20 cellular contexts compared by ENCODE assay signal in genomic region chr9:124886866-124887492, GRCh38. TPM values are rescaled to one million over a fixed set of nuclear protein-coding genes. Genes with fewer than 3 reads are reported as not detected.
A peak's percentile ranks its signal among the peaks of the same experiment; 100 is the strongest.
DNase-seq lines count a peak whose midpoint lies in the region; ATAC-seq, FAIRE-seq and TF ChIP-seq lines count a peak whose summit lies in the region.
"Had no signal": no experiment of that assay in that cellular context is flagged by ENCODE, and none has a peak within 500 bp of the region (broad histone marks: within the 10 kb centered on the region; RNA-seq: fewer than 3 reads in every experiment).

No MANE protein-coding gene starts in this region.

- no peak overlapping the region for H3K4me2 ChIP-seq in GM12878 (ENCODE audit: control insufficient read depth, insufficient read depth)

- no peak for TF ChIP-seq POLR2A in GM12878 (IDR thresholded peaks at IDR 0.05; ENCODE audit: low read depth, low read length)
- TF ChIP-seq POLR2A in right lobe of liver (IDR thresholded peaks at IDR 0.05): no peak

- intact Hi-C loops in Right ventricle myocardium inferior (cut with DNase I): no loop called here
- intact Hi-C loops in right cardiac atrium (cut with DNase I): no loop called here
- intact Hi-C loops in GM12878 (cut with micrococcal nuclease; ENCODE audit: unreplicated experiment): no loop called here
- intact Hi-C loops in right lobe of liver (cut with DNase I): no loop called here
- intact Hi-C loops in sciatic nerve (cut with DNase I): no loop called here

- ATAC-seq in Right ventricle myocardium inferior (peak; percentile 29), right cardiac atrium (no peak), GM12878 (peak; percentile 27; the same call in 1 of the 3 replicates), right lobe of liver (peak; percentile 77 to 93 (median 84)), sciatic nerve (peak; percentile 36), GM21717 (IDR thresholded peaks at IDR 0.05; ENCODE audit: unreplicated experiment) (no peak)
- no peak for ATAC-seq in effector memory CD8-positive, alpha-beta T cell (replicated peaks)

- no peaks in the 10 kb centered on the region for H3K27me3 Mint-ChIP-seq in effector memory CD8-positive, alpha-beta T cell
- no peaks in the 10 kb centered on the region for H3K27me3 Mint-ChIP-seq in endodermal cell (ENCODE audit: insufficient read depth)

- RAD21 ChIA-PET in GM12878 (lab: Charles Lee; ENCODE audit: unreplicated experiment): interaction anchor here (1.3 kb wide), 1 partner anchor 14 kb away, joined by 5 read pairs; no protein-coding TSS in a partner anchor

- FAIRE-seq in GM12878 (lab: Jason Lieb, UNC): no peak
- FAIRE-seq: GM12892 had no signal

- H3K27ac ChIP-seq in right cardiac atrium (ENCODE audit: low read length) (no peak overlapping the region), GM12878 (ENCODE audit: control insufficient read depth, insufficient read depth) (no peak overlapping the region), right lobe of liver (peak overlapping the region in 2 of 3 donors; percentile 36 to 53), endodermal cell (ENCODE audit: low read depth, low read length) (no peak overlapping the region)

- H3K79me2 ChIP-seq in GM12878 (ENCODE audit: control insufficient read depth, insufficient read depth, low read length): no peaks in the 10 kb centered on the region

- peak overlapping the region in 1 of 2 donors; percentile 3 for H3K27ac Mint-ChIP-seq in effector memory CD8-positive, alpha-beta T cell
- H3K27ac Mint-ChIP-seq in endodermal cell: no peak overlapping the region

- peaks cover 11 to 31% of the 10 kb centered on the region in 2 experiments for H3K36me3 ChIP-seq in GM12878 (ENCODE audit: control insufficient read depth in 2 of 2, insufficient read depth in 2 of 2, low read length in 1 of 2)
- peaks cover 0 to 68% (median 6%) of the 10 kb centered on the region in 4 donors for H3K36me3 ChIP-seq in right lobe of liver
- peaks cover 10% of the 10 kb centered on the region for H3K36me3 ChIP-seq in endodermal cell (ENCODE audit: control insufficient read depth, insufficient read depth, low read length)

- H3K4me3 ChIP-seq in right cardiac atrium (ENCODE audit: low read length): no peak overlapping the region
- no peak overlapping the region for H3K4me3 ChIP-seq in GM12878
- H3K4me3 ChIP-seq in right lobe of liver: peak overlapping the region in 1 of 3 donors; percentile 17
- no peak overlapping the region for H3K4me3 ChIP-seq in endodermal cell (ENCODE audit: low read length)

- H3K9me3 ChIP-seq in right cardiac atrium (ENCODE audit: control insufficient read depth, low read length): no peaks in the 10 kb centered on the region
- H3K9me3 ChIP-seq in GM12878 (replicated peaks; ENCODE audit: control insufficient read depth, insufficient read depth, low read length): no peaks in the 10 kb centered on the region
- H3K9me3 ChIP-seq in right lobe of liver: no peaks in the 10 kb centered on the region
- no peaks in the 10 kb centered on the region for H3K9me3 ChIP-seq in endodermal cell (ENCODE audit: control insufficient read depth, low read length)

- TF ChIP-seq EP300 in GM12878 (IDR thresholded peaks at IDR 0.05; ENCODE audit: borderline replicate concordance in 1 of 2, control insufficient read depth in 1 of 2, low read depth in 2 of 2, low read length in 2 of 2): no peak

- TF ChIP-seq CTCF in GM12878 (IDR thresholded peaks at IDR 0.05 in 2 of 3, conservative IDR thresholded peaks at IDR 0.05 in 1 of 3; ENCODE audit: control insufficient read depth in 2 of 3, extremely low read depth in 1 of 3, insufficient read depth in 1 of 3, low read depth in 3 of 3, low read length in 3 of 3) (no peak), right lobe of liver (IDR thresholded peaks at IDR 0.05) (no peak), endodermal cell (conservative IDR thresholded peaks at IDR 0.05) (no peak)

- H4K20me1 ChIP-seq in GM12878 (ENCODE audit: control insufficient read depth, insufficient read depth): no peaks in the 10 kb centered on the region

- CTCF ChIA-PET in GM12878 (lab: Yijun Ruan, JAX): no interaction called here

- SMC1A ChIA-PET in GM12878 (lab: Charles Lee; ENCODE audit: uncharacterized antibody, unreplicated experiment): no interaction called here

- H3K4me1 ChIP-seq in right cardiac atrium (ENCODE audit: control insufficient read depth, insufficient read depth, low read length): no peaks in the 10 kb centered on the region
- H3K4me1 ChIP-seq in GM12878 (ENCODE audit: control insufficient read depth, insufficient read depth, low read length): no peaks in the 10 kb centered on the region
- H3K4me1 ChIP-seq in right lobe of liver: no peaks in the 10 kb centered on the region
- H3K4me1 ChIP-seq in endodermal cell (ENCODE audit: control insufficient read depth, insufficient read depth, low read length): peaks cover 2% of the 10 kb centered on the region

- DNase-seq in Right ventricle myocardium inferior (ENCODE audit: missing footprints) (no peak), right cardiac atrium (no peak), GM12878 (ENCODE audit: low read depth, low spot score) (no peak), right lobe of liver (peak in 2 of 3 donors; percentile 33 to 61), sciatic nerve (ENCODE audit: low spot score) (no peak), endodermal cell (no peak)
- no peak for DNase-seq in effector memory CD8-positive, alpha-beta T cell
- DNase-seq: COR-L47, DMS153, NCI-H1417, NCI-H2029 treated with DMSO at 0.1 percent for 48 hours, NCI-H526, OCI-M1 had no signal

- POLR2A ChIA-PET in GM12878 (lab: Charles Lee): interaction anchor here (0.5 kb wide), 2 partner anchors 19 to 1651 kb away, joined by 3 to 8 read pairs; no protein-coding TSS in a partner anchor

- H3K9me3 Mint-ChIP-seq in effector memory CD8-positive, alpha-beta T cell: no peaks in the 10 kb centered on the region
- no peaks in the 10 kb centered on the region for H3K9me3 Mint-ChIP-seq in endodermal cell

- in situ Hi-C loops in GM12878 (cut with MboI): no loop called here

- no peak overlapping the region for H3K4me3 Mint-ChIP-seq in effector memory CD8-positive, alpha-beta T cell
- no peak overlapping the region for H3K4me3 Mint-ChIP-seq in endodermal cell
- H3K4me3 Mint-ChIP-seq: CD14-positive monocyte had no signal

- H2AFZ ChIP-seq in GM12878 (ENCODE audit: control insufficient read depth, low read depth, low read length): no peak overlapping the region

- BruUV-seq in GM12878 (replicated peaks; lab: Mats Ljungman, UMichigan): no TSS peak

- no peak for TF ChIP-seq RAD21 in GM12878 (IDR thresholded peaks at IDR 0.05; ENCODE audit: insufficient read depth, low read depth, low read length)

- peaks cover 21% of the 10 kb centered on the region for H3K36me3 Mint-ChIP-seq in effector memory CD8-positive, alpha-beta T cell (ENCODE audit: insufficient read depth)
- H3K36me3 Mint-ChIP-seq in endodermal cell (ENCODE audit: low read depth): peaks cover 41% of the 10 kb centered on the region

- H3K4me1 Mint-ChIP-seq in effector memory CD8-positive, alpha-beta T cell (ENCODE audit: low read depth in 2 of 2): peaks cover 0 to 4% of the 10 kb centered on the region in 2 donors
- H3K4me1 Mint-ChIP-seq in endodermal cell: peaks cover 6% of the 10 kb centered on the region
- H3K4me1 Mint-ChIP-seq: CD14-positive monocyte had no signal

- no peaks in the 10 kb centered on the region for H3K27me3 ChIP-seq in right cardiac atrium (ENCODE audit: control insufficient read depth, insufficient read depth)
- no peaks in the 10 kb centered on the region for H3K27me3 ChIP-seq in GM12878 (replicated peaks in 1 of 2; ENCODE audit: control insufficient read depth in 2 of 2, insufficient read depth in 2 of 2, low read length in 1 of 2)
- no peaks in the 10 kb centered on the region for H3K27me3 ChIP-seq in right lobe of liver
- no peaks in the 10 kb centered on the region for H3K27me3 ChIP-seq in endodermal cell (ENCODE audit: control insufficient read depth, insufficient read depth, low read length, poor library complexity, severe bottlenecking)

- WGBS in right cardiac atrium: 84% methylated on average over 17 of the region's 17 CpGs
- 29% methylated on average over 17 of the region's 17 CpGs for WGBS in GM12878 (ENCODE audit: insufficient coverage, insufficient replicate concordance, low lambda C conversion rate, missing lambda C conversion rate)
- WGBS in right lobe of liver (ENCODE audit: insufficient coverage, low coverage, low lambda C conversion rate, missing lambda C conversion rate): 58% methylated on average over 17 of the region's 17 CpGs
- 89 to 92% methylated on average over 12 to 17 of the region's 17 CpGs for WGBS in endodermal cell (ENCODE audit: insufficient coverage in 1 of 2, insufficient read length in 1 of 2), 2 experiments

- H3K9ac ChIP-seq in GM12878 (ENCODE audit: control insufficient read depth, insufficient read depth, low read length) (no peak overlapping the region), endodermal cell (ENCODE audit: extremely low read depth, low read length, poor library complexity, severe bottlenecking) (no peak overlapping the region)

RNA-seq across cellular contexts. Expression of gene ARPC5L, which starts 25.0 kb away (rescaled TPM):
- total RNA-seq in Right ventricle myocardium inferior (41.8 TPM), right cardiac atrium (10 to 100 TPM; 31.9 to 37.7 (median 34.9) TPM), GM12878 (2014; rRNA removed) (62.2 and 63.9 TPM in 2 replicates), GM12878 (2014; rRNA removed; fragmentation: Illumina TruSeq; extraction: Trizol) (84.4 and 90.1 TPM in 2 replicates), GM12878 (2021) (93.0 and 98.4 TPM in 2 replicates), right lobe of liver (10 to 100 TPM; 15.2 to 25.7 (median 20.6) TPM), sciatic nerve (21.7 TPM), endodermal cell (10 to 100 TPM; 50.9 to 51.4 TPM)
- polyA plus RNA-seq in right cardiac atrium (40.8 TPM), GM12878 (2011; rRNA removed) (110 and 123 TPM in 2 replicates), GM12878 (2014; fragmentation: Illumina TruSeq; extraction: Trizol) (89.6 and 105 TPM in 2 replicates), GM12878 (2014; fragmentation: Nextera tagmentation; extraction: Ambion mirVana) (100 to 1,000 TPM in 1 of 2 experiments, 10 to 100 TPM in 1; 42.3 to 121 TPM), GM12878 (2014; rRNA removed) (149 and 150 TPM in 2 replicates), GM12878 (2016; fragmentation: Nextera tagmentation; extraction: Ambion mirVana) (100 to 1,000 TPM; 179 to 207 TPM)
- total RNA-seq in GM12878 (2013; cell fraction: nucleolus; rRNA removed): 19.5 and 22.2 TPM in 2 replicates
- polyA plus RNA-seq in GM12878 (2011; ENCODE audit: low read depth): 99.7 TPM
- polyA plus RNA-seq in GM12878 (2011; cell fraction: cytosol; rRNA removed): 64.1 and 80.8 TPM in 2 replicates
- 44.1 and 61.9 TPM in 2 replicates for polyA plus RNA-seq in GM12878 (2011; cell fraction: nucleus; rRNA removed)
- polyA plus RNA-seq in GM12878 (2012): 75.2 and 105 TPM in 2 replicates
- polyA minus RNA-seq in GM12878 (2011; rRNA and poly(A)+ RNA removed): 34.7 and 36.9 TPM in 2 replicates
- 17.0 and 20.1 TPM in 2 replicates for polyA minus RNA-seq in GM12878 (2011; cell fraction: cytosol; rRNA and poly(A)+ RNA removed)
- polyA minus RNA-seq in GM12878 (2011; cell fraction: nucleus; rRNA and poly(A)+ RNA removed): 10.4 and 23.5 TPM in 2 replicates
- 34.2 TPM for polyA plus RNA-seq in endodermal cell (2013, experiment 1 of 2)
- polyA plus RNA-seq in endodermal cell (2013, experiment 2 of 2): 34.9 TPM

RNA-seq across cellular contexts. Expression of gene RPL35, which starts 25.2 kb away (rescaled TPM):
- total RNA-seq in Right ventricle myocardium inferior (752 TPM), right cardiac atrium (100 to 1,000 TPM; 696 to 797 (median 747) TPM), GM12878 (2014; rRNA removed) (4,617 and 5,922 TPM in 2 replicates), GM12878 (2014; rRNA removed; fragmentation: Illumina TruSeq; extraction: Trizol) (3,907 and 4,081 TPM in 2 replicates), GM12878 (2021) (2,572 and 2,695 TPM in 2 replicates), right lobe of liver (1,000 to 10,000 TPM in 2 of 6 experiments, 100 to 1,000 TPM in 4; 372 to 1,299 (median 414) TPM), sciatic nerve (855 TPM), endodermal cell (1,000 to 10,000 TPM; 1,507 to 1,578 TPM)
- polyA plus RNA-seq in right cardiac atrium (2,205 TPM), GM12878 (2011; rRNA removed) (1,958 and 3,572 TPM in 2 replicates), GM12878 (2014; fragmentation: Illumina TruSeq; extraction: Trizol) (1,263 and 3,648 TPM in 2 replicates), GM12878 (2014; fragmentation: Nextera tagmentation; extraction: Ambion mirVana) (1,000 to 10,000 TPM; 5,281 to 6,300 TPM), GM12878 (2014; rRNA removed) (5,524 and 8,197 TPM in 2 replicates), GM12878 (2016; fragmentation: Nextera tagmentation; extraction: Ambion mirVana) (1,000 to 10,000 TPM; 2,862 to 2,907 TPM)
- total RNA-seq in GM12878 (2013; cell fraction: nucleolus; rRNA removed): 241 and 243 TPM in 2 replicates
- polyA plus RNA-seq in GM12878 (2011; ENCODE audit: low read depth): 8,256 TPM
- 3,518 and 4,273 TPM in 2 replicates for polyA plus RNA-seq in GM12878 (2011; cell fraction: cytosol; rRNA removed)
- polyA plus RNA-seq in GM12878 (2011; cell fraction: nucleus; rRNA removed): 2,765 and 2,930 TPM in 2 replicates
- 4,228 and 5,722 TPM in 2 replicates for polyA plus RNA-seq in GM12878 (2012)
- 257 and 484 TPM in 2 replicates for polyA minus RNA-seq in GM12878 (2011; rRNA and poly(A)+ RNA removed)
- polyA minus RNA-seq in GM12878 (2011; cell fraction: cytosol; rRNA and poly(A)+ RNA removed): 235 and 251 TPM in 2 replicates
- polyA minus RNA-seq in GM12878 (2011; cell fraction: nucleus; rRNA and poly(A)+ RNA removed): 161 and 224 TPM in 2 replicates
- polyA plus RNA-seq in endodermal cell (2013, experiment 1 of 2): 1,782 TPM
- 1,780 TPM for polyA plus RNA-seq in endodermal cell (2013, experiment 2 of 2)

RNA-seq across cellular contexts. Expression of gene WDR38, which starts 33.7 kb away (rescaled TPM):
- total RNA-seq in Right ventricle myocardium inferior (not detected), right cardiac atrium (not detected), GM12878 (2014; rRNA removed) (not detected in 2 replicates), GM12878 (2014; rRNA removed; fragmentation: Illumina TruSeq; extraction: Trizol) (not detected in 2 replicates), GM12878 (2021) (not detected in 2 replicates), right lobe of liver (not detected), sciatic nerve (not detected), endodermal cell (not detected)
- polyA plus RNA-seq in right cardiac atrium (0.09 TPM), GM12878 (2011; rRNA removed) (not detected in 2 replicates), GM12878 (2014; fragmentation: Illumina TruSeq; extraction: Trizol) (not detected in 2 replicates), GM12878 (2014; fragmentation: Nextera tagmentation; extraction: Ambion mirVana) (not detected), GM12878 (2014; rRNA removed) (not detected in 2 replicates), GM12878 (2016; fragmentation: Nextera tagmentation; extraction: Ambion mirVana) (not detected)
- not detected in 2 replicates for total RNA-seq in GM12878 (2013; cell fraction: nucleolus; rRNA removed)
- polyA plus RNA-seq in GM12878 (2011; ENCODE audit: low read depth): not detected
- polyA plus RNA-seq in GM12878 (2011; cell fraction: cytosol; rRNA removed): not detected in 2 replicates
- not detected in 2 replicates for polyA plus RNA-seq in GM12878 (2011; cell fraction: nucleus; rRNA removed)
- polyA plus RNA-seq in GM12878 (2012): not detected in 2 replicates
- polyA minus RNA-seq in GM12878 (2011; rRNA and poly(A)+ RNA removed): not detected in 2 replicates
- not detected in 2 replicates for polyA minus RNA-seq in GM12878 (2011; cell fraction: cytosol; rRNA and poly(A)+ RNA removed)
- not detected in 2 replicates for polyA minus RNA-seq in GM12878 (2011; cell fraction: nucleus; rRNA and poly(A)+ RNA removed)
- polyA plus RNA-seq in endodermal cell (2013, experiment 1 of 2): not detected
- not detected for polyA plus RNA-seq in endodermal cell (2013, experiment 2 of 2)
- total RNA-seq: A172, H4, LHCN-M2, SK-MEL-5 had no signal
- polyA plus RNA-seq: CD14-positive monocyte had no signal

RNA-seq across cellular contexts. Expression of gene GOLGA1, which starts 53.9 kb away (rescaled TPM):
- total RNA-seq in Right ventricle myocardium inferior (16.4 TPM), right cardiac atrium (10 to 100 TPM; 17.9 to 20.0 (median 19.4) TPM), GM12878 (2014; rRNA removed) (8.5 and 9.8 TPM in 2 replicates), GM12878 (2014; rRNA removed; fragmentation: Illumina TruSeq; extraction: Trizol) (5.4 and 5.6 TPM in 2 replicates), GM12878 (2021) (9.2 and 9.6 TPM in 2 replicates), right lobe of liver (10 to 100 TPM; 10.2 to 16.2 (median 12.5) TPM), sciatic nerve (31.9 TPM), endodermal cell (10 to 100 TPM in 1 of 2 donors, 1 to 10 TPM in 1; 8.8 to 13.2 TPM)
- polyA plus RNA-seq in right cardiac atrium (8.7 TPM), GM12878 (2011; rRNA removed) (14.1 and 18.8 TPM in 2 replicates), GM12878 (2014; fragmentation: Illumina TruSeq; extraction: Trizol) (7.8 and 8.8 TPM in 2 replicates), GM12878 (2014; fragmentation: Nextera tagmentation; extraction: Ambion mirVana) (1 to 10 TPM; 2.9 to 3.0 TPM), GM12878 (2014; rRNA removed) (9.5 and 11.0 TPM in 2 replicates), GM12878 (2016; fragmentation: Nextera tagmentation; extraction: Ambion mirVana) (1 to 10 TPM; 7.8 to 8.4 TPM)
- total RNA-seq in GM12878 (2013; cell fraction: nucleolus; rRNA removed): 50.3 and 56.8 TPM in 2 replicates
- 4.3 TPM for polyA plus RNA-seq in GM12878 (2011; ENCODE audit: low read depth)
- 11.3 and 15.5 TPM in 2 replicates for polyA plus RNA-seq in GM12878 (2011; cell fraction: cytosol; rRNA removed)
- 67.6 and 70.4 TPM in 2 replicates for polyA plus RNA-seq in GM12878 (2011; cell fraction: nucleus; rRNA removed)
- 5.4 and 9.8 TPM in 2 replicates for polyA plus RNA-seq in GM12878 (2012)
- polyA minus RNA-seq in GM12878 (2011; rRNA and poly(A)+ RNA removed): 14.3 and 16.7 TPM in 2 replicates
- polyA minus RNA-seq in GM12878 (2011; cell fraction: cytosol; rRNA and poly(A)+ RNA removed): 5.9 and 8.7 TPM in 2 replicates
- 10.4 and 16.5 TPM in 2 replicates for polyA minus RNA-seq in GM12878 (2011; cell fraction: nucleus; rRNA and poly(A)+ RNA removed)
- polyA plus RNA-seq in endodermal cell (2013, experiment 1 of 2): 12.6 TPM
- polyA plus RNA-seq in endodermal cell (2013, experiment 2 of 2): 10.6 TPM

Comparison
In these comparisons a context has a peak if more than half of its experiments do, and no peak if none do; other contexts are left out.
1. ATAC-seq: peak in Right ventricle myocardium inferior (single experiment), GM12878 (single experiment), right lobe of liver (4 of 4) and sciatic nerve (single experiment); none in right cardiac atrium (0 of 2), effector memory CD8-positive, alpha-beta T cell (single experiment) and GM21717 (single experiment).
2. DNase-seq: peak in right lobe of liver (2 of 3); none in Right ventricle myocardium inferior (single experiment), right cardiac atrium (0 of 3), GM12878 (single experiment), sciatic nerve (single experiment), effector memory CD8-positive, alpha-beta T cell (0 of 3) and endodermal cell (single experiment).
3. H3K27ac ChIP-seq: peak in right lobe of liver (2 of 3); none in right cardiac atrium (single experiment), GM12878 (single experiment) and endodermal cell (single experiment).